10 cellular contexts compared by ENCODE assay signal in the genomic region with DNA sequence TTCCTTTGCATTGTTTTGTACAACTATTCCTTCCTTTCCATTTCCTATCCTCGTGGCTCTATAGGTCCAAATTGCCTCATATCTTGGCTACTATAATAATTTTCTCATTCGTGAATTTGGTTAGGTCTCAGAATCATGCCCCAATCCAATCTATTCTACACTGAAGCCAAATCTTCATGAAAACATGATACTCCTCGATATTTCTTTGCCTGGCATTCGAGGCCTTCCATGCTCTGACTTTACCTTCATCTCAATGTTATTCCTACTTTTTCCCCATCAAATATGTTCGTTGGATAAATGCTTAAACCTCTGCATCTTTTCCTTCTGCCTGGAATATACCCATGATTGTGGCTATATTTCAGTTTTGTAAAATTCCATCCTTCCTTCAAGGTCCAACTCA. TPM values are rescaled to one million over a fixed set of nuclear protein-coding genes. Genes with fewer than 3 reads are reported as not detected.
"Had no signal": no experiment of that assay in that cellular context is flagged by ENCODE, and none has a peak within 500 bp of the region (broad histone marks: within the 10 kb centered on the region; RNA-seq: fewer than 3 reads in every experiment).

No MANE protein-coding gene starts in this region.

- H3K9ac ChIP-seq: GM23248, KMS-11 had no signal

- H3K36me3 Mint-ChIP-seq: IgD-negative memory B cell had no signal

- H3K27ac ChIP-seq: GM23248, KMS-11 had no signal

- H2AFZ ChIP-seq: GM23248 had no signal

- H3K9me3 Mint-ChIP-seq: IgD-negative memory B cell had no signal

- FAIRE-seq: HTR-8/SVneo had no signal

- ATAC-seq: HCT116 had no signal

- H3K9me3 ChIP-seq: HAP-1 had no signal

- H3K4me1 ChIP-seq: HAP-1 had no signal

- H3K4me3 Mint-ChIP-seq: IgD-negative memory B cell had no signal

- H3K4me3 ChIP-seq: GM23248, HAP-1 had no signal

- H3K36me3 ChIP-seq: HAP-1 had no signal

- DNase-seq: GM23248, GOT3, H7, KBM-7 had no signal

RNA-seq across cellular contexts. Expression of gene TCF21, which starts 30.4 kb away (rescaled TPM):
- total RNA-seq: H4 had no signal
- polyA plus RNA-seq: IgD-negative memory B cell had no signal
